Comparison of ENCODE assay signal across 1 cellular context in the genomic region with DNA sequence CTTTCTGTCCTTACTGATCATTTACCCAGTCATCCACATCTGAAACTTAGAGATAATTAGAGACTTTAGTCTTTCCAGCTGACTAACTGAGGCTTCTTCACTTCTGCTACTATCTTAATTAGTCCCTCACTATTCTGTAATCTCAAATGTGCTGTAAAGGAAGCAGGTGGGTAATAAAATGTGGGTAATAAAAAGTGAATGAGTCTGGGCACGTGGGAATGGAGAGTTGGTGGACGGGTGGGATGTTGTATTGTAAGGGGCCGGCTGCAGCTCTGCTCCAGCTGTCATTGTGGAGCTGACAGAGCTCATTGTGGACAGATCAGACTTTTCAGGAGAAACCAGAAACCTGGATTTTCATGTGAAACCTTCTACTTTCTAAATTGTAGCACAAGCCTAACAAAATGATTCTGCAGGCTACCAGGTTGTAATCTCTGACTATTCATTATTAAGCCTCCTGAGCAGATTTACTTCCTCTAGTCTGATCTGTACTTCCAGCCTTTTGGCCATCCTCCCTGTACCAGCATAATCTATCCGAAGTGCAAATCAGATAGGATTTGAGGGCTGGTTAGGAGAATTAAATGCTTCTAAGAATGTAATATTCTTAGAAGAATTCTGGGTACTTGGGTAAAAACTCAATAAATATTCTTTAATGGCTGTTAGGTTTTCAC.
TF ChIP-seq lines count a peak whose summit lies in the region.

No MANE protein-coding gene starts in this region.

TF ChIP-seq in GM12878, 131 proteins besides CTCF, POLR2A, EP300 and RAD21:
- TF ChIP-seq, protein P1, sequence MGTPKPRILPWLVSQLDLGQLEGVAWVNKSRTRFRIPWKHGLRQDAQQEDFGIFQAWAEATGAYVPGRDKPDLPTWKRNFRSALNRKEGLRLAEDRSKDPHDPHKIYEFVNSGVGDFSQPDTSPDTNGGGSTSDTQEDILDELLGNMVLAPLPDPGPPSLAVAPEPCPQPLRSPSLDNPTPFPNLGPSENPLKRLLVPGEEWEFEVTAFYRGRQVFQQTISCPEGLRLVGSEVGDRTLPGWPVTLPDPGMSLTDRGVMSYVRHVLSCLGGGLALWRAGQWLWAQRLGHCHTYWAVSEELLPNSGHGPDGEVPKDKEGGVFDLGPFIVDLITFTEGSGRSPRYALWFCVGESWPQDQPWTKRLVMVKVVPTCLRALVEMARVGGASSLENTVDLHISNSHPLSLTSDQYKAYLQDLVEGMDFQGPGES (IDR thresholded peaks at IDR 0.05) = no peak
- TF ChIP-seq RAD51 (IDR thresholded peaks at IDR 0.05) = peak; percentile 27; the same call in 1 of the 2 replicates
- TF ChIP-seq HDAC6 (IDR thresholded peaks at IDR 0.05; ENCODE audit: unreplicated experiment) = no peak
- 0 out of 2 replicates have a peak, but pooled peaks have one; percentile 46 for TF ChIP-seq IKZF1 (conservative IDR thresholded peaks at IDR 0.05)
- TF ChIP-seq CHD1 (IDR thresholded peaks at IDR 0.05; ENCODE audit: low read depth, low read length) = no peak
- TF ChIP-seq SUPT20H (IDR thresholded peaks at IDR 0.05; ENCODE audit: borderline replicate concordance, control insufficient read depth, low read depth, low read length) = no peak
- TF ChIP-seq FOXM1 (IDR thresholded peaks at IDR 0.05; ENCODE audit: low read depth, low read length) = no peak
- no peak for TF ChIP-seq SMAD5 (IDR thresholded peaks at IDR 0.05; ENCODE audit: low read depth)
- no peak for TF ChIP-seq NR2F1 (conservative IDR thresholded peaks at IDR 0.05)
- peak in 1 of 2 experiments; percentile 66; a peak in 2 of 4 replicates for TF ChIP-seq BHLHE40 (IDR thresholded peaks at IDR 0.05; ENCODE audit: borderline replicate concordance in 1 of 2, low read depth in 2 of 2, low read length in 1 of 2)
- 0 out of 2 replicates have a peak, but pooled peaks have one; percentile 29 for TF ChIP-seq BMI1 (IDR thresholded peaks at IDR 0.05; ENCODE audit: borderline replicate concordance)
- peak; percentile 95 for TF ChIP-seq MTA2 (IDR thresholded peaks at IDR 0.05; ENCODE audit: low read depth)
- no peak for TF ChIP-seq PAX8 (IDR thresholded peaks at IDR 0.05)
- TF ChIP-seq, protein P2, sequence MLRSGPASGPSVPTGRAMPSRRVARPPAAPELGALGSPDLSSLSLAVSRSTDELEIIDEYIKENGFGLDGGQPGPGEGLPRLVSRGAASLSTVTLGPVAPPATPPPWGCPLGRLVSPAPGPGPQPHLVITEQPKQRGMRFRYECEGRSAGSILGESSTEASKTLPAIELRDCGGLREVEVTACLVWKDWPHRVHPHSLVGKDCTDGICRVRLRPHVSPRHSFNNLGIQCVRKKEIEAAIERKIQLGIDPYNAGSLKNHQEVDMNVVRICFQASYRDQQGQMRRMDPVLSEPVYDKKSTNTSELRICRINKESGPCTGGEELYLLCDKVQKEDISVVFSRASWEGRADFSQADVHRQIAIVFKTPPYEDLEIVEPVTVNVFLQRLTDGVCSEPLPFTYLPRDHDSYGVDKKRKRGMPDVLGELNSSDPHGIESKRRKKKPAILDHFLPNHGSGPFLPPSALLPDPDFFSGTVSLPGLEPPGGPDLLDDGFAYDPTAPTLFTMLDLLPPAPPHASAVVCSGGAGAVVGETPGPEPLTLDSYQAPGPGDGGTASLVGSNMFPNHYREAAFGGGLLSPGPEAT (IDR thresholded peaks at IDR 0.05; ENCODE audit: low read depth) = peak; percentile 40; the same call in 1 of the 2 replicates
- TF ChIP-seq, protein P3, sequence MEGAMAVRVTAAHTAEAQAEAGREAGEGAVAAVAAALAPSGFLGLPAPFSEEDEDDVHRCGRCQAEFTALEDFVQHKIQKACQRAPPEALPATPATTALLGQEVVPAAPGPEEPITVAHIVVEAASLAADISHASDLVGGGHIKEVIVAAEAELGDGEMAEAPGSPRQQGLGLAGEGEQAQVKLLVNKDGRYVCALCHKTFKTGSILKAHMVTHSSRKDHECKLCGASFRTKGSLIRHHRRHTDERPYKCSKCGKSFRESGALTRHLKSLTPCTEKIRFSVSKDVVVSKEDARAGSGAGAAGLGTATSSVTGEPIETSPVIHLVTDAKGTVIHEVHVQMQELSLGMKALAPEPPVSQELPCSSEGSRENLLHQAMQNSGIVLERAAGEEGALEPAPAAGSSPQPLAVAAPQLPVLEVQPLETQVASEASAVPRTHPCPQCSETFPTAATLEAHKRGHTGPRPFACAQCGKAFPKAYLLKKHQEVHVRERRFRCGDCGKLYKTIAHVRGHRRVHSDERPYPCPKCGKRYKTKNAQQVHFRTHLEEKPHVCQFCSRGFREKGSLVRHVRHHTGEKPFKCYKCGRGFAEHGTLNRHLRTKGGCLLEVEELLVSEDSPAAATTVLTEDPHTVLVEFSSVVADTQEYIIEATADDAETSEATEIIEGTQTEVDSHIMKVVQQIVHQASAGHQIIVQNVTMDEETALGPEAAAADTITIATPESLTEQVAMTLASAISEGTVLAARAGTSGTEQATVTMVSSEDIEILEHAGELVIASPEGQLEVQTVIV (IDR thresholded peaks at IDR 0.05; ENCODE audit: borderline replicate concordance, partially characterized antibody) = no peak
- peak; percentile 41 to 72; a peak in 3 of 4 replicates for TF ChIP-seq IKZF2 (IDR thresholded peaks at IDR 0.05)
- TF ChIP-seq CREM (IDR thresholded peaks at IDR 0.05; ENCODE audit: low read depth) = no peak
- no peak for TF ChIP-seq MEF2B (IDR thresholded peaks at IDR 0.05; ENCODE audit: partially characterized antibody, poor library complexity, severe bottlenecking)
- TF ChIP-seq, protein P4, sequence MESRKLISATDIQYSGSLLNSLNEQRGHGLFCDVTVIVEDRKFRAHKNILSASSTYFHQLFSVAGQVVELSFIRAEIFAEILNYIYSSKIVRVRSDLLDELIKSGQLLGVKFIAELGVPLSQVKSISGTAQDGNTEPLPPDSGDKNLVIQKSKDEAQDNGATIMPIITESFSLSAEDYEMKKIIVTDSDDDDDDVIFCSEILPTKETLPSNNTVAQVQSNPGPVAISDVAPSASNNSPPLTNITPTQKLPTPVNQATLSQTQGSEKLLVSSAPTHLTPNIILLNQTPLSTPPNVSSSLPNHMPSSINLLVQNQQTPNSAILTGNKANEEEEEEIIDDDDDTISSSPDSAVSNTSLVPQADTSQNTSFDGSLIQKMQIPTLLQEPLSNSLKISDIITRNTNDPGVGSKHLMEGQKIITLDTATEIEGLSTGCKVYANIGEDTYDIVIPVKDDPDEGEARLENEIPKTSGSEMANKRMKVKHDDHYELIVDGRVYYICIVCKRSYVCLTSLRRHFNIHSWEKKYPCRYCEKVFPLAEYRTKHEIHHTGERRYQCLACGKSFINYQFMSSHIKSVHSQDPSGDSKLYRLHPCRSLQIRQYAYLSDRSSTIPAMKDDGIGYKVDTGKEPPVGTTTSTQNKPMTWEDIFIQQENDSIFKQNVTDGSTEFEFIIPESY (IDR thresholded peaks at IDR 0.05) = no peak
- no peak for TF ChIP-seq NRF1 (conservative IDR thresholded peaks at IDR 0.05; ENCODE audit: low read depth, low read length)
- 0 out of 2 replicates have a peak, but pooled peaks have one; percentile 54 for TF ChIP-seq DPF2 (IDR thresholded peaks at IDR 0.05)
- TF ChIP-seq GABPA (IDR thresholded peaks at IDR 0.05; ENCODE audit: low read depth) = no peak
- TF ChIP-seq, protein P5, sequence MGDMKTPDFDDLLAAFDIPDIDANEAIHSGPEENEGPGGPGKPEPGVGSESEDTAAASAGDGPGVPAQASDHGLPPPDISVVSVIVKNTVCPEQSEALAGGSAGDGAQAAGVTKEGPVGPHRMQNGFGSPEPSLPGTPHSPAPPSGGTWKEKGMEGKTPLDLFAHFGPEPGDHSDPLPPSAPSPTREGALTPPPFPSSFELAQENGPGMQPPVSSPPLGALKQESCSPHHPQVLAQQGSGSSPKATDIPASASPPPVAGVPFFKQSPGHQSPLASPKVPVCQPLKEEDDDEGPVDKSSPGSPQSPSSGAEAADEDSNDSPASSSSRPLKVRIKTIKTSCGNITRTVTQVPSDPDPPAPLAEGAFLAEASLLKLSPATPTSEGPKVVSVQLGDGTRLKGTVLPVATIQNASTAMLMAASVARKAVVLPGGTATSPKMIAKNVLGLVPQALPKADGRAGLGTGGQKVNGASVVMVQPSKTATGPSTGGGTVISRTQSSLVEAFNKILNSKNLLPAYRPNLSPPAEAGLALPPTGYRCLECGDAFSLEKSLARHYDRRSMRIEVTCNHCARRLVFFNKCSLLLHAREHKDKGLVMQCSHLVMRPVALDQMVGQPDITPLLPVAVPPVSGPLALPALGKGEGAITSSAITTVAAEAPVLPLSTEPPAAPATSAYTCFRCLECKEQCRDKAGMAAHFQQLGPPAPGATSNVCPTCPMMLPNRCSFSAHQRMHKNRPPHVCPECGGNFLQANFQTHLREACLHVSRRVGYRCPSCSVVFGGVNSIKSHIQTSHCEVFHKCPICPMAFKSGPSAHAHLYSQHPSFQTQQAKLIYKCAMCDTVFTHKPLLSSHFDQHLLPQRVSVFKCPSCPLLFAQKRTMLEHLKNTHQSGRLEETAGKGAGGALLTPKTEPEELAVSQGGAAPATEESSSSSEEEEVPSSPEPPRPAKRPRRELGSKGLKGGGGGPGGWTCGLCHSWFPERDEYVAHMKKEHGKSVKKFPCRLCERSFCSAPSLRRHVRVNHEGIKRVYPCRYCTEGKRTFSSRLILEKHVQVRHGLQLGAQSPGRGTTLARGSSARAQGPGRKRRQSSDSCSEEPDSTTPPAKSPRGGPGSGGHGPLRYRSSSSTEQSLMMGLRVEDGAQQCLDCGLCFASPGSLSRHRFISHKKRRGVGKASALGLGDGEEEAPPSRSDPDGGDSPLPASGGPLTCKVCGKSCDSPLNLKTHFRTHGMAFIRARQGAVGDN (IDR thresholded peaks at IDR 0.05) = no peak
- TF ChIP-seq, protein P6, sequence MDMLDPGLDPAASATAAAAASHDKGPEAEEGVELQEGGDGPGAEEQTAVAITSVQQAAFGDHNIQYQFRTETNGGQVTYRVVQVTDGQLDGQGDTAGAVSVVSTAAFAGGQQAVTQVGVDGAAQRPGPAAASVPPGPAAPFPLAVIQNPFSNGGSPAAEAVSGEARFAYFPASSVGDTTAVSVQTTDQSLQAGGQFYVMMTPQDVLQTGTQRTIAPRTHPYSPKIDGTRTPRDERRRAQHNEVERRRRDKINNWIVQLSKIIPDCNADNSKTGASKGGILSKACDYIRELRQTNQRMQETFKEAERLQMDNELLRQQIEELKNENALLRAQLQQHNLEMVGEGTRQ (IDR thresholded peaks at IDR 0.05; ENCODE audit: borderline replicate concordance, low read depth, low read length) = no peak
- TF ChIP-seq, protein P7, sequence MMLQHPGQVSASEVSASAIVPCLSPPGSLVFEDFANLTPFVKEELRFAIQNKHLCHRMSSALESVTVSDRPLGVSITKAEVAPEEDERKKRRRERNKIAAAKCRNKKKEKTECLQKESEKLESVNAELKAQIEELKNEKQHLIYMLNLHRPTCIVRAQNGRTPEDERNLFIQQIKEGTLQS (IDR thresholded peaks at IDR 0.05; ENCODE audit: borderline replicate concordance, extremely low read depth, low read depth, low read length) = no peak
- TF ChIP-seq LARP7 (IDR thresholded peaks at IDR 0.05) = no peak
- TF ChIP-seq, protein P8, sequence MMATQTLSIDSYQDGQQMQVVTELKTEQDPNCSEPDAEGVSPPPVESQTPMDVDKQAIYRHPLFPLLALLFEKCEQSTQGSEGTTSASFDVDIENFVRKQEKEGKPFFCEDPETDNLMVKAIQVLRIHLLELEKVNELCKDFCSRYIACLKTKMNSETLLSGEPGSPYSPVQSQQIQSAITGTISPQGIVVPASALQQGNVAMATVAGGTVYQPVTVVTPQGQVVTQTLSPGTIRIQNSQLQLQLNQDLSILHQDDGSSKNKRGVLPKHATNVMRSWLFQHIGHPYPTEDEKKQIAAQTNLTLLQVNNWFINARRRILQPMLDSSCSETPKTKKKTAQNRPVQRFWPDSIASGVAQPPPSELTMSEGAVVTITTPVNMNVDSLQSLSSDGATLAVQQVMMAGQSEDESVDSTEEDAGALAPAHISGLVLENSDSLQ (IDR thresholded peaks at IDR 0.05) = no peak
- no peak for TF ChIP-seq ZNF274 (IDR thresholded peaks at IDR 0.05; ENCODE audit: insufficient read depth, insufficient read length)
TF ChIP-seq in GM12878: peak in this region for 8.
